29 cellular contexts compared by ENCODE assay signal in the genomic region with DNA sequence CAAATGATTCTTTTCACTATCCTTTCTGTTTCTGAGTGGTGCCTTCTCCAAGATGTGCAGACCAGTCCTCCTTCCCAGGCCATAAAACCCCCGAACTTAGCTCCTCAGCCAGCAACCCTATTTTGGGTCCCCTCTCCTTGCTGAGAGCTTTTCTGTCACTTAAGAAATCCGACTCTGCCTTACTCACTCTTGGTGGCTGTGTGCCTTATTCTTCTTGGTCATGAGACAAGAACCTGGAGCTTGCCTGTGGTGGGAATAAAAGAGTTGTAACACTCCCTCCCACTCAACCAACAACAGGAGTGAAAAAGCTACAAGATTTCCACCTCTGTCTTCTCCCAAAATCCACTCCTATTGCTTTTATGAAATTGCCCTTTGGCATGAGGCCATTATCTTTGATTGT.
"Had no signal": no experiment of that assay in that cellular context is flagged by ENCODE, and none has a peak within 500 bp of the region (broad histone marks: within the 10 kb centered on the region; RNA-seq: fewer than 3 reads in every experiment).

No MANE protein-coding gene starts in this region.

- H3K36me3 ChIP-seq: left lung, lower lobe of right lung, neutrophil, ovary, stomach, thyroid gland, transverse colon, upper lobe of left lung, vagina had no signal

- H3K9me3 ChIP-seq: lower lobe of right lung, neutrophil, ovary, testis, thyroid gland, transverse colon, vagina had no signal

- DNase-seq: hippocampal formation; immature natural killer cell; kidney; left colon; left lung; lower lobe of right lung; mammary epithelial cell; mesenchymal stem cell; naive thymus-derived CD8-positive, alpha-beta T cell; occipital lobe; ovary; retina; right cardiac atrium; stimulated activated CD4-positive, alpha-beta T cell treated with anti-CD3 and anti-CD28 coated beads, Interleukin-12 subunit alpha, Interleukin-12 subunit beta, amount 100 ng/mL, for 4 hours; stimulated activated CD4-positive, alpha-beta T cell treated with anti-CD3 and anti-CD28 coated beads, Interleukin-15, amount 100 ng/mL, for 24 hours; stimulated activated CD4-positive, alpha-beta T cell treated with anti-CD3 and anti-CD28 coated beads, Interleukin-2, amount 100 ng/mL, for 24 hours; stimulated activated CD4-positive, alpha-beta T cell treated with anti-CD3 and anti-CD28 coated beads, Interleukin-4, amount 100 ng/mL, for 1 hour; stimulated activated naive B cell treated with anti-CD40 and anti-IgM and Interleukin-4, amounts not matched to agents 10 μg/mL and 1 μg/mL and 100 μg/mL, for 72 hours; stimulated activated naive CD8-positive, alpha-beta T cell treated with anti-CD3 and anti-CD28 coated beads, Interleukin-15, Interleukin-2, amounts not matched to agents 100 U/mL and 50 U/mL, for 24 hours; stomach; testis; thyroid gland; transverse colon; upper lobe of left lung had no signal

- ATAC-seq: left colon; left lung; lower lobe of right lung; naive thymus-derived CD8-positive, alpha-beta T cell; right cardiac atrium; sciatic nerve; stimulated activated naive B cell treated with anti-CD40 and anti-IgM and Interleukin-4, amounts not matched to agents 10 μg/mL and 1 μg/mL and 100 μg/mL, for 72 hours; stimulated activated naive CD8-positive, alpha-beta T cell treated with anti-CD3 and anti-CD28 coated beads, Interleukin-15, Interleukin-2, amounts not matched to agents 100 U/mL and 50 U/mL, for 24 hours had no signal

- H3K27me3 ChIP-seq: left lung, neutrophil, ovary, stomach, testis, thyroid gland, transverse colon, upper lobe of left lung, vagina had no signal

- H3K27ac ChIP-seq: left lung, lower lobe of right lung, neutrophil, ovary, skin epidermis, stomach, testis, thyroid gland, transverse colon, upper lobe of left lung, vagina had no signal

- H3K4me1 ChIP-seq: left lung, lower lobe of right lung, stomach, testis, thyroid gland, transverse colon, upper lobe of left lung, vagina had no signal

- H3K4me3 ChIP-seq: left lung, lower lobe of right lung, ovary, skin epidermis, stomach, testis, thyroid gland, transverse colon, upper lobe of left lung, vagina had no signal

- FAIRE-seq: islet of Langerhans, kidney had no signal
